ENCODE assay signal across 11 cellular contexts in genomic region chr17:74919440-74920305, GRCh38. TPM values are rescaled to one million over a fixed set of nuclear protein-coding genes. Genes with fewer than 3 reads are reported as not detected.
DNase-seq lines count a peak whose midpoint lies in the region; ATAC-seq and TF ChIP-seq lines count a peak whose summit lies in the region.
"Had no signal": no experiment of that assay in that cellular context is flagged by ENCODE, and none has a peak within 500 bp of the region (broad histone marks: within the 10 kb centered on the region; RNA-seq: fewer than 3 reads in every experiment).

No MANE protein-coding gene starts in this region.

- H3K9me3 ChIP-seq in H9 (ENCODE audit: control insufficient read depth, low read depth, low read length) = no peaks in the 10 kb centered on the region
- no peaks in the 10 kb centered on the region for H3K9me3 ChIP-seq in liver (ENCODE audit: control insufficient read depth in 4 of 4, low read length in 3 of 4)

- H3K9ac ChIP-seq in H9 (ENCODE audit: extremely low read depth, insufficient read length, low read length) (no peak overlapping the region), liver (ENCODE audit: low read depth in 1 of 2, low read length in 2 of 2) (no peak overlapping the region)

- H2BK20ac ChIP-seq in H9 (ENCODE audit: low read depth, low read length, poor library complexity, severe bottlenecking) = no peak overlapping the region

- no peak overlapping the region for H3K4me2 ChIP-seq in H9 (ENCODE audit: insufficient read depth, insufficient read length, low read length)

- H3K18ac ChIP-seq in H9 (ENCODE audit: insufficient read length, low read depth, low read length) = no peak overlapping the region

- H3K79me2 ChIP-seq in H9 (ENCODE audit: insufficient read depth, low read length) = no peaks in the 10 kb centered on the region

- H2BK12ac ChIP-seq in H9 (ENCODE audit: insufficient read length, low read depth, low read length) = no peak overlapping the region

- H2BK15ac ChIP-seq in H9 (ENCODE audit: low read depth, low read length) = no peak overlapping the region

- no peak overlapping the region for H3K4ac ChIP-seq in H9 (ENCODE audit: low read depth, low read length)

- no CpG with 5 or more reads among the region's 67 CpGs for WGBS in H9 (ENCODE audit: extremely low coverage, insufficient read length, low lambda C conversion rate)
- 63% methylated on average over 67 of the region's 67 CpGs for WGBS in liver

- POLR2A ChIA-PET in activated CD8-positive, alpha-beta T cell treated with anti-CD3 and anti-CD28 coated beads for 36 hours (lab: Charles Lee) = no interaction called here

- H3K56ac ChIP-seq in H9 (ENCODE audit: insufficient read length, low read depth, low read length) = no peak overlapping the region

- H3K9me3 Mint-ChIP-seq in H9 = no peaks in the 10 kb centered on the region
- no peaks in the 10 kb centered on the region for H3K9me3 Mint-ChIP-seq in activated CD8-positive, alpha-beta T cell treated with anti-CD3 and anti-CD28 coated beads for 36 hours
- H3K9me3 Mint-ChIP-seq in immature natural killer cell = no peaks in the 10 kb centered on the region
- H3K9me3 Mint-ChIP-seq: memory B cell had no signal

- no peaks in the 10 kb centered on the region for H3K36me3 ChIP-seq in liver (ENCODE audit: control insufficient read depth in 4 of 4, insufficient read depth in 3 of 4, low read depth in 1 of 4, low read length in 3 of 4)

- H3K4me1 Mint-ChIP-seq in H9 = peaks cover 18 to 39% of the 10 kb centered on the region in 2 experiments
- peaks cover 9% of the 10 kb centered on the region for H3K4me1 Mint-ChIP-seq in activated CD8-positive, alpha-beta T cell treated with anti-CD3 and anti-CD28 coated beads for 36 hours (ENCODE audit: low read depth)
- H3K4me1 Mint-ChIP-seq in immature natural killer cell = peaks cover 0 to 8% of the 10 kb centered on the region in 2 donors

- H3K4me3 ChIP-seq in liver (ENCODE audit: low read depth in 1 of 3, low read length in 3 of 3) = no peak overlapping the region

- H3K23ac ChIP-seq in H9 (ENCODE audit: insufficient read length, low read depth, low read length) = no peak overlapping the region

- H3K4me1 ChIP-seq in H9 (ENCODE audit: insufficient read depth, low read length) (no peaks in the 10 kb centered on the region), liver (ENCODE audit: control insufficient read depth in 4 of 4, insufficient read depth in 4 of 4, low read length in 3 of 4) (peaks cover 2 to 8% (median 6%) of the 10 kb centered on the region in 4 donors)

- H3K27ac Mint-ChIP-seq in H9 (no peak overlapping the region), immature natural killer cell (no peak overlapping the region)
- no peak overlapping the region for H3K27ac Mint-ChIP-seq in activated CD8-positive, alpha-beta T cell treated with anti-CD3 and anti-CD28 coated beads for 36 hours
- H3K27ac Mint-ChIP-seq: memory B cell had no signal

- no peak overlapping the region for H4K8ac ChIP-seq in H9 (replicated peaks; ENCODE audit: insufficient read length, low read depth, low read length)

- H2AFZ ChIP-seq in H9 (ENCODE audit: low read length) = no peak overlapping the region

- no peak overlapping the region for H4K5ac ChIP-seq in H9 (ENCODE audit: insufficient read length, low read depth, low read length)

- H3K27me3 Mint-ChIP-seq in H9 (ENCODE audit: low read depth) (peaks cover 52% of the 10 kb centered on the region), immature natural killer cell (ENCODE audit: low read depth in 3 of 3) (peaks cover 11 to 15% (median 13%) of the 10 kb centered on the region in 3 donors)
- peaks cover 28% of the 10 kb centered on the region for H3K27me3 Mint-ChIP-seq in activated CD8-positive, alpha-beta T cell treated with anti-CD3 and anti-CD28 coated beads for 36 hours

- peaks cover 5% of the 10 kb centered on the region for H3K23me2 ChIP-seq in H9 (ENCODE audit: insufficient read length, low read depth, low read length, poor library complexity, severe bottlenecking)

- no peak overlapping the region for H3K14ac ChIP-seq in H9 (ENCODE audit: insufficient read depth, low read length)

- no peak overlapping the region for H4K91ac ChIP-seq in H9 (ENCODE audit: insufficient read length, low read depth, low read length)

- no peaks in the 10 kb centered on the region for H3K79me1 ChIP-seq in H9 (ENCODE audit: insufficient read depth, low read depth, low read length, poor library complexity, severe bottlenecking)

- CTCF ChIA-PET in activated CD8-positive, alpha-beta T cell treated with anti-CD3 and anti-CD28 coated beads for 36 hours (lab: Charles Lee) = interaction anchor here (0.6 to 9.3 kb wide), 6 partner anchors 38 to 327 kb away, joined by 3 to 73 read pairs (median 4); no protein-coding TSS in a partner anchor

- H3K27ac ChIP-seq in C4-2B = no peak overlapping the region
- H3K27ac ChIP-seq in H9 (ENCODE audit: insufficient read length, low read depth, low read length) = no peak overlapping the region
- no peak overlapping the region for H3K27ac ChIP-seq in liver (ENCODE audit: low read depth in 1 of 2, low read length in 2 of 2)

- intact Hi-C loops in activated CD8-positive, alpha-beta T cell treated with anti-CD3 and anti-CD28 coated beads for 36 hours (cut with micrococcal nuclease) = loop anchor here (5.0 kb wide), 1 partner anchor 38 kb away; no protein-coding TSS in a partner anchor

- DNase-seq in H9 = peak; percentile 86
- peak; percentile 32 for DNase-seq in activated CD8-positive, alpha-beta T cell treated with anti-CD3 and anti-CD28 coated beads for 36 hours
- DNase-seq in hippocampal formation (lab: John Stamatoyannopoulos, UW) = no peak
- DNase-seq in NCI-H446 (lab: John Stamatoyannopoulos, UW) = no peak
- DNase-seq in immature natural killer cell = no peak
- DNase-seq in CD1c-positive myeloid dendritic cell (ENCODE audit: extremely low spot score) = no peak
- DNase-seq: activated gamma-delta T cell treated with Interleukin-2 at 50 U/mL for 16 hours had no signal

- H3T11ph ChIP-seq in H9 (ENCODE audit: low read length) = no peak overlapping the region

- no peak overlapping the region for H2BK120ac ChIP-seq in H9 (ENCODE audit: low read depth, low read length, poor library complexity, severe bottlenecking)

- H3K36me3 Mint-ChIP-seq in H9 (ENCODE audit: insufficient read depth in 1 of 3, low read depth in 3 of 3) = no peaks in the 10 kb centered on the region; a peak in 1 of 7 replicates
- no peaks in the 10 kb centered on the region for H3K36me3 Mint-ChIP-seq in activated CD8-positive, alpha-beta T cell treated with anti-CD3 and anti-CD28 coated beads for 36 hours (ENCODE audit: low read depth)
- no peaks in the 10 kb centered on the region for H3K36me3 Mint-ChIP-seq in immature natural killer cell
- H3K36me3 Mint-ChIP-seq: memory B cell had no signal

- no peak overlapping the region for H2BK5ac ChIP-seq in H9 (ENCODE audit: insufficient read length, low read length)

- TF ChIP-seq RAD21 in liver (IDR thresholded peaks at IDR 0.05) = peak in 1 of 2 donors; percentile 69

- no peak overlapping the region for H2AK5ac ChIP-seq in H9 (ENCODE audit: insufficient read length, low read length)

- 0 out of 5 replicates have a peak overlapping the region, but pooled peaks of 1 of the 2 experiments have one; percentile 7 for H3K4me3 Mint-ChIP-seq in H9
- no peak overlapping the region for H3K4me3 Mint-ChIP-seq in activated CD8-positive, alpha-beta T cell treated with anti-CD3 and anti-CD28 coated beads for 36 hours
- no peak overlapping the region for H3K4me3 Mint-ChIP-seq in immature natural killer cell
- H3K4me3 Mint-ChIP-seq: memory B cell had no signal

- no peak for ATAC-seq in activated CD8-positive, alpha-beta T cell treated with anti-CD3 and anti-CD28 coated beads for 36 hours

- peaks cover 22% of the 10 kb centered on the region for H3K27me3 ChIP-seq in H9 (ENCODE audit: insufficient read depth, low read length)
- H3K27me3 ChIP-seq in liver (ENCODE audit: control insufficient read depth in 4 of 4, insufficient read depth in 4 of 4, low read length in 3 of 4) = peaks cover 0 to 4% (median 1%) of the 10 kb centered on the region in 4 donors

- TF ChIP-seq CTCF in C4-2B (conservative IDR thresholded peaks at IDR 0.05) (peak; percentile 80), H9 (conservative IDR thresholded peaks at IDR 0.05) (peak; percentile 58; the same call in 2 of the 3 replicates), liver (IDR thresholded peaks at IDR 0.05; ENCODE audit: low read depth, low read length, missing input control) (peak; percentile 14)
- TF ChIP-seq CTCF in activated CD8-positive, alpha-beta T cell treated with anti-CD3 and anti-CD28 coated beads for 36 hours (IDR thresholded peaks at IDR 0.05) = no peak

- H4K20me1 ChIP-seq in H9 (ENCODE audit: control insufficient read depth, insufficient read depth, insufficient read length) = no peaks in the 10 kb centered on the region

TF ChIP-seq in liver, 16 proteins besides CTCF, POLR2A, EP300 and RAD21 (continues in another document):
- TF ChIP-seq TAF1 (conservative IDR thresholded peaks at IDR 0.05) = no peak
- no peak for TF ChIP-seq GABPA (IDR thresholded peaks at IDR 0.05 in 1 of 2, conservative IDR thresholded peaks at IDR 0.05 in 1 of 2)

RNA-seq across cellular contexts. Expression of gene USH1G, which starts 3.4 kb away (rescaled TPM):
- total RNA-seq in H9 (2021) (2.5 and 2.7 TPM in 2 replicates), liver (under 1 TPM in 1 of 2 donors, not detected in 1; under 0.01 TPM)
- not detected for total RNA-seq in activated CD8-positive, alpha-beta T cell treated with anti-CD3 and anti-CD28 coated beads for 36 hours
- polyA plus RNA-seq in liver (not detected), immature natural killer cell (not detected)
- total RNA-seq: T-helper 2 cell treated with Interferon-gamma antibody and Interleukin-4, amounts not matched to agents 100 ng/mL and 5 ng/mL, for 36 hours had no signal

RNA-seq across cellular contexts. Expression of gene OTOP2, which starts 4.4 kb away (rescaled TPM):
- 0.11 TPM in 1 of 2 replicates, not detected in the other for total RNA-seq in H9 (2021)
- total RNA-seq in activated CD8-positive, alpha-beta T cell treated with anti-CD3 and anti-CD28 coated beads for 36 hours = not detected
- not detected for total RNA-seq in liver
- not detected for polyA plus RNA-seq in liver
- not detected for polyA plus RNA-seq in immature natural killer cell
- total RNA-seq: T-helper 2 cell treated with Interferon-gamma antibody and Interleukin-4, amounts not matched to agents 100 ng/mL and 5 ng/mL, for 36 hours had no signal

RNA-seq across cellular contexts. Expression of gene OTOP3, which starts 16.0 kb away (rescaled TPM):
- total RNA-seq in H9 (2021) = not detected in 2 replicates
- total RNA-seq in activated CD8-positive, alpha-beta T cell treated with anti-CD3 and anti-CD28 coated beads for 36 hours = not detected
- total RNA-seq in liver = not detected
- not detected for polyA plus RNA-seq in liver
- not detected for polyA plus RNA-seq in immature natural killer cell
- total RNA-seq: T-helper 2 cell treated with Interferon-gamma antibody and Interleukin-4, amounts not matched to agents 100 ng/mL and 5 ng/mL, for 36 hours had no signal

RNA-seq across cellular contexts. Expression of gene FADS6, which starts 26.2 kb away (rescaled TPM):
- total RNA-seq in H9 (2021) = 0.94 and 1.2 TPM in 2 replicates
- total RNA-seq in activated CD8-positive, alpha-beta T cell treated with anti-CD3 and anti-CD28 coated beads for 36 hours = not detected
- total RNA-seq in liver = 1 to 10 TPM in 1 of 2 donors, not detected in 1; 7.1 TPM
- polyA plus RNA-seq in liver = 1 to 10 TPM; 2.1 to 4.2 TPM
- not detected for polyA plus RNA-seq in immature natural killer cell
- total RNA-seq: T-helper 2 cell treated with Interferon-gamma antibody and Interleukin-4, amounts not matched to agents 100 ng/mL and 5 ng/mL, for 36 hours had no signal

RNA-seq across cellular contexts. Expression of gene FDXR, which starts 46.9 kb away (rescaled TPM):
- total RNA-seq in H9 (2021) (39.7 and 43.2 TPM in 2 replicates), liver (1 to 10 TPM; 3.9 to 5.3 TPM)
- 10 to 100 TPM; 20.0 to 24.3 TPM for total RNA-seq in activated CD8-positive, alpha-beta T cell treated with anti-CD3 and anti-CD28 coated beads for 36 hours
- polyA plus RNA-seq in liver (10 to 100 TPM in 1 of 2 donors, 1 to 10 TPM in 1; 3.9 to 10.1 TPM), immature natural killer cell (10 to 100 TPM in 1 of 3 donors, 1 to 10 TPM in 2; 3.9 to 10.3 (median 8.0) TPM)

Comparison
In these comparisons a context has a peak if more than half of its experiments do, and no peak if none do; other contexts are left out.
1. DNase-seq: peak in H9 (single experiment) and activated CD8-positive, alpha-beta T cell treated with anti-CD3 and anti-CD28 coated beads for 36 hours (single experiment); none in hippocampal formation (0 of 2), NCI-H446 (0 of 2), immature natural killer cell (0 of 3) and CD1c-positive myeloid dendritic cell (single experiment).